ENCODE assay signal across 23 cellular contexts in genomic region chr3:7517979-7518378, GRCh38.
"Had no signal": no experiment of that assay in that cellular context is flagged by ENCODE, and none has a peak within 500 bp of the region (broad histone marks: within the 10 kb centered on the region; RNA-seq: fewer than 3 reads in every experiment).

No MANE protein-coding gene starts in this region.

- ATAC-seq: activated naive CD4-positive, alpha-beta T cell treated with anti-CD3 and anti-CD28 coated beads, Interleukin-2, amount 50 U/mL, for 72 hours; activated T-helper 17 cell treated with anti-CD3 and anti-CD28 coated beads, Interleukin-2, amount 50 U/mL, for 72 hours; effector memory CD8-positive, alpha-beta T cell; esophagus mucosa; upper lobe of right lung; WTC11 had no signal

- DNase-seq: activated CD8-positive, alpha-beta memory T cell treated with anti-CD3 and anti-CD28 coated beads for 24 hours; activated CD8-positive, alpha-beta memory T cell treated with anti-CD3 and anti-CD28 coated beads, Interleukin-2, amount 50 U/mL, for 4 hours; activated T-cell treated with anti-CD3 and anti-CD28 coated beads, Interleukin-2, amount 50 U/mL, for 24 hours; colonic mucosa; dorsolateral prefrontal cortex; effector memory CD8-positive, alpha-beta T cell; glutamatergic neuron; immature natural killer cell; kidney glomerular epithelial cell; left ventricle myocardium inferior; mammary epithelial cell; nephron progenitor cell; occipital lobe; retina; stimulated activated CD4-positive, alpha-beta T cell treated with anti-CD3 and anti-CD28 coated beads, Interleukin-4, amount 100 ng/mL, for 1 hour; stimulated activated naive CD4-positive, alpha-beta T cell; T-helper 9 cell; upper lobe of right lung had no signal

- H3K27me3 Mint-ChIP-seq: activated T-cell treated with anti-CD3 and anti-CD28 coated beads, Interleukin-2, amount 50 U/mL, for 24 hours; activated T-helper 17 cell treated with anti-CD3 and anti-CD28 coated beads, Interleukin-2, amount 50 U/mL, for 72 hours; central memory CD8-positive, alpha-beta T cell; effector memory CD8-positive, alpha-beta T cell had no signal

- H3K9me3 Mint-ChIP-seq: activated T-cell treated with anti-CD3 and anti-CD28 coated beads, Interleukin-2, amount 50 U/mL, for 24 hours; effector memory CD8-positive, alpha-beta T cell; immature natural killer cell; nephron progenitor cell had no signal

- H3K36me3 Mint-ChIP-seq: activated naive CD4-positive, alpha-beta T cell treated with anti-CD3 and anti-CD28 coated beads, Interleukin-2, amount 50 U/mL, for 72 hours; immature natural killer cell; WTC11 had no signal

- H3K27ac Mint-ChIP-seq: activated naive CD4-positive, alpha-beta T cell treated with anti-CD3 and anti-CD28 coated beads, Interleukin-2, amount 50 U/mL, for 72 hours; activated T-cell treated with anti-CD3 and anti-CD28 coated beads, Interleukin-2, amount 50 U/mL, for 24 hours; activated T-helper 17 cell treated with anti-CD3 and anti-CD28 coated beads, Interleukin-2, amount 50 U/mL, for 72 hours; effector memory CD8-positive, alpha-beta T cell; immature natural killer cell; nephron progenitor cell; WTC11 had no signal

- H3K4me3 Mint-ChIP-seq: activated T-cell treated with anti-CD3 and anti-CD28 coated beads, Interleukin-2, amount 50 U/mL, for 24 hours; activated T-helper 17 cell treated with anti-CD3 and anti-CD28 coated beads, Interleukin-2, amount 50 U/mL, for 72 hours; central memory CD8-positive, alpha-beta T cell; effector memory CD8-positive, alpha-beta T cell; immature natural killer cell; nephron progenitor cell; WTC11 had no signal

- H3K4me1 Mint-ChIP-seq: activated T-helper 17 cell treated with anti-CD3 and anti-CD28 coated beads, Interleukin-2, amount 50 U/mL, for 72 hours; central memory CD8-positive, alpha-beta T cell; immature natural killer cell; nephron progenitor cell; WTC11 had no signal
